Comparison of ENCODE assay signal across 1 cellular context in the genomic region with DNA sequence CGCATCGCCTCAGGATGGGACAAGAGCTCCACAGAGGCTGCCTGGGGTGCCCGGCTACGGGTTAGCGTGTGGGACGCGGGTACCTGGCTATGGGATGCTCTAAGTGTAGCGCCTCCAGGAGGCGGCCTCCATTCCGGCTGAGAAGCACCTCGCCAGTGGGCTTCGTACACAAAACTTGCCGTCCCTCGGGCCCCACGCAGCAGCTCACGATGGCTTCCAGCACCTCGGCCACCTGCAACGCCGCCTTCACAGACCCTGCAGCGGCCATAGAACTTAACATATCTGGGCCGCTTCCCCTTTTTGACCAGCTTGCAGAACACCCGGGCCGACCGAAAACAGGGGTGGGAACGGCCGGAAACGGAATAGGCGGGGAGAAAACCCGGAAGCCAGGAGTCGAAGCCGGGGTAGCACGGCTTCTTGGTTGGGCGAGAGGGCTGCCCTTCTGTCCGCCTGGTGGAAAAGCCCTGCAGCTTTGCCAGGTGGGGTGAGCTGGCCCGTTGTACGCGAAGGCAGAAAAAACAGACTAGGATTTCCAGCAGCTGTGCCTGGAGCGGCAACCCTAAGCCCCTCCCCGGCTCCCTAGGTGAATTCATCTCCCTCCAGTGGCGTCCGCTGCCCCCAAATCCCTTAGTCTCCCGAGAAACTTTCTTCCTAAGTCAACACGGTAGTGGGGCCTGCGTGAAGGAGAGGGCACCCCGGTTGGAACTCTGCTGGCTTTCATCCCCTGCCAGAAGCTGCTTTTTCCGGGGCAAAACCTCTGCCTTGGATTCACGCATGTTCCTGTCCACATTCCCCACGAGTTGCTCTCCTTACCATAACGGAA.
TF ChIP-seq lines count a peak whose summit lies in the region.

Gene BBS10 (minus strand): TSS at position 337 of the 823 bp plus-strand sequence. CDS start 57 bp downstream, at position 280.

TF ChIP-seq in SK-N-SH treated with all-trans-retinoic acid at 6 μM for 48 hours, 23 proteins besides CTCF, POLR2A, EP300 and RAD21 (continued from another document):
- TF ChIP-seq, protein P1, sequence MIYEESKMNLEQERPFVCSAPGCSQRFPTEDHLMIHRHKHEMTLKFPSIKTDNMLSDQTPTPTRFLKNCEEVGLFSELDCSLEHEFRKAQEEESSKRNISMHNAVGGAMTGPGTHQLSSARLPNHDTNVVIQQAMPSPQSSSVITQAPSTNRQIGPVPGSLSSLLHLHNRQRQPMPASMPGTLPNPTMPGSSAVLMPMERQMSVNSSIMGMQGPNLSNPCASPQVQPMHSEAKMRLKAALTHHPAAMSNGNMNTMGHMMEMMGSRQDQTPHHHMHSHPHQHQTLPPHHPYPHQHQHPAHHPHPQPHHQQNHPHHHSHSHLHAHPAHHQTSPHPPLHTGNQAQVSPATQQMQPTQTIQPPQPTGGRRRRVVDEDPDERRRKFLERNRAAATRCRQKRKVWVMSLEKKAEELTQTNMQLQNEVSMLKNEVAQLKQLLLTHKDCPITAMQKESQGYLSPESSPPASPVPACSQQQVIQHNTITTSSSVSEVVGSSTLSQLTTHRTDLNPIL (CRISPR knock-in tag; IDR thresholded peaks at IDR 0.05; ENCODE audit: low read depth), result no peak
- TF ChIP-seq ESRRG (CRISPR knock-in tag; IDR thresholded peaks at IDR 0.05) (no peak), CSDC2 (CRISPR knock-in tag; IDR thresholded peaks at IDR 0.05) (0 out of 2 replicates have a peak, but pooled peaks have one; percentile 45), TOX (CRISPR knock-in tag; IDR thresholded peaks at IDR 0.05; ENCODE audit: borderline replicate concordance) (no peak), ZNF8 (CRISPR knock-in tag; IDR thresholded peaks at IDR 0.05) (no peak), ZNF565 (CRISPR knock-in tag; conservative IDR thresholded peaks at IDR 0.05; ENCODE audit: low read depth) (no peak), ARNTL (CRISPR knock-in tag; IDR thresholded peaks at IDR 0.05; ENCODE audit: borderline replicate concordance, low read depth) (no peak)
- TF ChIP-seq, protein P2, sequence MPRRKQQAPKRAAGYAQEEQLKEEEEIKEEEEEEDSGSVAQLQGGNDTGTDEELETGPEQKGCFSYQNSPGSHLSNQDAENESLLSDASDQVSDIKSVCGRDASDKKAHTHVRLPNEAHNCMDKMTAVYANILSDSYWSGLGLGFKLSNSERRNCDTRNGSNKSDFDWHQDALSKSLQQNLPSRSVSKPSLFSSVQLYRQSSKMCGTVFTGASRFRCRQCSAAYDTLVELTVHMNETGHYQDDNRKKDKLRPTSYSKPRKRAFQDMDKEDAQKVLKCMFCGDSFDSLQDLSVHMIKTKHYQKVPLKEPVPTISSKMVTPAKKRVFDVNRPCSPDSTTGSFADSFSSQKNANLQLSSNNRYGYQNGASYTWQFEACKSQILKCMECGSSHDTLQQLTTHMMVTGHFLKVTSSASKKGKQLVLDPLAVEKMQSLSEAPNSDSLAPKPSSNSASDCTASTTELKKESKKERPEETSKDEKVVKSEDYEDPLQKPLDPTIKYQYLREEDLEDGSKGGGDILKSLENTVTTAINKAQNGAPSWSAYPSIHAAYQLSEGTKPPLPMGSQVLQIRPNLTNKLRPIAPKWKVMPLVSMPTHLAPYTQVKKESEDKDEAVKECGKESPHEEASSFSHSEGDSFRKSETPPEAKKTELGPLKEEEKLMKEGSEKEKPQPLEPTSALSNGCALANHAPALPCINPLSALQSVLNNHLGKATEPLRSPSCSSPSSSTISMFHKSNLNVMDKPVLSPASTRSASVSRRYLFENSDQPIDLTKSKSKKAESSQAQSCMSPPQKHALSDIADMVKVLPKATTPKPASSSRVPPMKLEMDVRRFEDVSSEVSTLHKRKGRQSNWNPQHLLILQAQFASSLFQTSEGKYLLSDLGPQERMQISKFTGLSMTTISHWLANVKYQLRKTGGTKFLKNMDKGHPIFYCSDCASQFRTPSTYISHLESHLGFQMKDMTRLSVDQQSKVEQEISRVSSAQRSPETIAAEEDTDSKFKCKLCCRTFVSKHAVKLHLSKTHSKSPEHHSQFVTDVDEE (CRISPR knock-in tag; IDR thresholded peaks at IDR 0.05), result 0 out of 2 replicates have a peak, but pooled peaks have one; percentile 40
